Comparison of ENCODE assay signal across 1 cellular context in the genomic region with DNA sequence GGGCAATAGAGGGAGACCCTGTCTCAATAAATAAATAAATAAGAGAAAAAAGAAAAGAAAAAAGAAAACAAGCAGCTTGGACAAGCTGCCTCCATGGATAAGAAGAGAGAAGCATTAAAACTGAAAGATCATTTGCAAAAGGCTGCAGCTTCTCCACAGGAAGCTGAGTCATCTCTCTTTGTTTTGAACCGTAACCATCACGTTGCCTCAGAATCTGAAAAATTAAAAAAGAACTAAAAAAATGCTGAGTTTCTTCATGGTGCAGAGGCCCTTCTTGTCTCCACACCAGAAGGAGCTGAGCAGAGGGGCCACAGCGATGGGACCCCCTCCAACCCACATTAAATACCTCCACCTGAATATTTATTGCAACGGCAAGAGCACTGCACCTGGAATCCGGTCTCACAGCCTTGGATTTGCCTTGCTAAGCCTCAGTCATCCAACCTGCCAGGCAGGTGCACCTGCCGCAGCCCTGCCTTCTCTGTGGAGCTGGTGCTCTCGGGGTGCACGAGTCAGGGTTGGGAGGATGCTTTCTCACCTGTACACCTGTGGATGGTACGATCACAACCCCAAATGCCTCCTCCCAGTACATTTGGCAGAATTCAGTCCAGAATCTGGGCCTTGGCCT.
TF ChIP-seq lines count a peak whose summit lies in the region.

No MANE protein-coding gene starts in this region.

TF ChIP-seq in GM23338, 12 proteins besides CTCF, POLR2A, EP300 and RAD21 (continued from another document):
- TF ChIP-seq ZNF462 (CRISPR knock-in tag; IDR thresholded peaks at IDR 0.05) (no peak), NANOG (IDR thresholded peaks at IDR 0.05; ENCODE audit: borderline replicate concordance) (no peak), POLR2AphosphoS5 (IDR thresholded peaks at IDR 0.05; ENCODE audit: low read depth) (no peak), STAT1 (IDR thresholded peaks at IDR 0.05; ENCODE audit: unreplicated experiment) (no peak), EZH2 (IDR thresholded peaks at IDR 0.05; ENCODE audit: low read depth, unreplicated experiment) (no peak), ZNF331 (CRISPR knock-in tag; IDR thresholded peaks at IDR 0.05; ENCODE audit: low read depth) (no peak), JUNB (IDR thresholded peaks at IDR 0.05; ENCODE audit: unreplicated experiment) (no peak)
- TF ChIP-seq, protein P1, sequence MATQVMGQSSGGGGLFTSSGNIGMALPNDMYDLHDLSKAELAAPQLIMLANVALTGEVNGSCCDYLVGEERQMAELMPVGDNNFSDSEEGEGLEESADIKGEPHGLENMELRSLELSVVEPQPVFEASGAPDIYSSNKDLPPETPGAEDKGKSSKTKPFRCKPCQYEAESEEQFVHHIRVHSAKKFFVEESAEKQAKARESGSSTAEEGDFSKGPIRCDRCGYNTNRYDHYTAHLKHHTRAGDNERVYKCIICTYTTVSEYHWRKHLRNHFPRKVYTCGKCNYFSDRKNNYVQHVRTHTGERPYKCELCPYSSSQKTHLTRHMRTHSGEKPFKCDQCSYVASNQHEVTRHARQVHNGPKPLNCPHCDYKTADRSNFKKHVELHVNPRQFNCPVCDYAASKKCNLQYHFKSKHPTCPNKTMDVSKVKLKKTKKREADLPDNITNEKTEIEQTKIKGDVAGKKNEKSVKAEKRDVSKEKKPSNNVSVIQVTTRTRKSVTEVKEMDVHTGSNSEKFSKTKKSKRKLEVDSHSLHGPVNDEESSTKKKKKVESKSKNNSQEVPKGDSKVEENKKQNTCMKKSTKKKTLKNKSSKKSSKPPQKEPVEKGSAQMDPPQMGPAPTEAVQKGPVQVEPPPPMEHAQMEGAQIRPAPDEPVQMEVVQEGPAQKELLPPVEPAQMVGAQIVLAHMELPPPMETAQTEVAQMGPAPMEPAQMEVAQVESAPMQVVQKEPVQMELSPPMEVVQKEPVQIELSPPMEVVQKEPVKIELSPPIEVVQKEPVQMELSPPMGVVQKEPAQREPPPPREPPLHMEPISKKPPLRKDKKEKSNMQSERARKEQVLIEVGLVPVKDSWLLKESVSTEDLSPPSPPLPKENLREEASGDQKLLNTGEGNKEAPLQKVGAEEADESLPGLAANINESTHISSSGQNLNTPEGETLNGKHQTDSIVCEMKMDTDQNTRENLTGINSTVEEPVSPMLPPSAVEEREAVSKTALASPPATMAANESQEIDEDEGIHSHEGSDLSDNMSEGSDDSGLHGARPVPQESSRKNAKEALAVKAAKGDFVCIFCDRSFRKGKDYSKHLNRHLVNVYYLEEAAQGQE (IDR thresholded peaks at IDR 0.05; ENCODE audit: unreplicated experiment): no peak
TF ChIP-seq in GM23338: peak in this region for 0.
